26 cellular contexts compared by ENCODE assay signal in the genomic region with DNA sequence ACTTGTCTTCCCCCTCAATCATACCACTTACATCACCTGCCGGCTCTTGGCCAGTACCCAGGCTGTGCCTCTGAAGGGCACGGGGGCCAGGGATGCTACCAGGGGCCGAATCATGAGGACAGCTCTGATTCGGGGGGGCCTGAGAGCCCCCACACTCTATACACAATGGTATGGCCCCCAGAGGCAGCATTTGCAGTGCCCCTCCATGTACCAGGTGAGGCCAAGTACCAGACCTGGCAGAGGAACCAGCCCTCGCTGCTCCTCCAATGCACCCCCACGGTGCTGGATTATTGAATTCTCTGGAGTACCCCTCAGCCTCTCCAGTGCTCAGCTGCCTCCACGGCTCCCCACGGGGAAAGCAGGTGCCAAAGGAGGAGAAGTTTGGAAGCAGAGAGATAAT.
DNase-seq lines count a peak whose midpoint lies in the region; ATAC-seq lines count a peak whose summit lies in the region.
"Had no signal": no experiment of that assay in that cellular context is flagged by ENCODE, and none has a peak within 500 bp of the region (broad histone marks: within the 10 kb centered on the region; RNA-seq: fewer than 3 reads in every experiment).

No MANE protein-coding gene starts in this region.

- H3K4me3 Mint-ChIP-seq in activated CD4-positive, alpha-beta T cell treated with anti-CD3 and anti-CD28 coated beads, Interleukin-2, amount 10 ng/mL, durations not matched to agents 24 days and 14 days: no peak overlapping the region
- H3K4me3 Mint-ChIP-seq in activated CD4-positive, alpha-beta T cell treated with anti-CD3 and anti-CD28 coated beads, Interleukin-2, amount 10 ng/mL, durations not matched to agents 7 days and 5 days: no peak overlapping the region
- H3K4me3 Mint-ChIP-seq in stimulated activated memory B cell treated with anti-CD40 and anti-IgM and Interleukin-4, amounts not matched to agents 10 μg/mL and 1 μg/mL and 100 μg/mL, for 72 hours: no peak overlapping the region
- H3K4me3 Mint-ChIP-seq: CD4-positive, alpha-beta memory T cell; T-helper 2 cell treated with Interferon-gamma antibody and Interleukin-4, amounts not matched to agents 5 μg/mL and 100 μg/mL, for 36 hours had no signal

- no peak for DNase-seq in activated CD4-positive, alpha-beta T cell treated with anti-CD3 and anti-CD28 coated beads, Interleukin-2, amount 10 ng/mL, durations not matched to agents 24 days and 14 days
- DNase-seq in activated CD4-positive, alpha-beta T cell treated with anti-CD3 and anti-CD28 coated beads, Interleukin-2, amount 10 ng/mL, durations not matched to agents 7 days and 5 days: no peak
- peak; percentile 61 for DNase-seq in NCI-H1092 (lab: John Stamatoyannopoulos, UW)
- DNase-seq in NCI-H345 treated with DMSO at 0.1 percent for 48 hours (lab: John Stamatoyannopoulos, UW; ENCODE audit: unreplicated experiment): peak; percentile 99
- DNase-seq in NCI-H524 treated with DMSO at 0.1 percent for 48 hours (lab: John Stamatoyannopoulos, UW): no peak
- no peak for DNase-seq in H4 (ENCODE audit: low spot score)
- no peak for DNase-seq in activated T-cell treated with anti-CD3 and anti-CD28 coated beads, Interleukin-2, amount 50 U/mL, for 48 hours
- DNase-seq: AML-193; C1 segment of cervical spinal cord; Caco-2; CD4-positive, alpha-beta memory T cell; GF-D8; H7; Kasumi-1; NCI-H1436 treated with DMSO at 0.1 percent for 48 hours; NCI-H187 treated with DMSO at 0.1 percent for 48 hours; NCI-H2171 treated with DMSO at 0.1 percent for 48 hours; NCI-H446 treated with DMSO at 0.1 percent for 48 hours; NCI-H526 treated with DMSO at 0.1 percent for 48 hours; SHP77 treated with DMSO at 0.1 percent for 48 hours; T-helper 1 cell had no signal

- no peaks in the 10 kb centered on the region for H3K9me3 Mint-ChIP-seq in activated CD4-positive, alpha-beta T cell treated with anti-CD3 and anti-CD28 coated beads, Interleukin-2, amount 10 ng/mL, durations not matched to agents 24 days and 14 days
- no peaks in the 10 kb centered on the region for H3K9me3 Mint-ChIP-seq in activated CD4-positive, alpha-beta T cell treated with anti-CD3 and anti-CD28 coated beads, Interleukin-2, amount 10 ng/mL, durations not matched to agents 7 days and 5 days
- H3K9me3 Mint-ChIP-seq in stimulated activated memory B cell treated with anti-CD40 and anti-IgM and Interleukin-4, amounts not matched to agents 10 μg/mL and 1 μg/mL and 100 μg/mL, for 72 hours: no peaks in the 10 kb centered on the region
- H3K9me3 Mint-ChIP-seq: CD4-positive, alpha-beta memory T cell; T-helper 2 cell treated with Interferon-gamma antibody and Interleukin-4, amounts not matched to agents 5 μg/mL and 100 μg/mL, for 36 hours had no signal

- peak; percentile 24 for ATAC-seq in stimulated activated memory B cell treated with anti-CD40 and anti-IgM and Interleukin-4, amounts not matched to agents 10 μg/mL and 1 μg/mL and 100 μg/mL, for 72 hours
- ATAC-seq: A549, HepG2, Panc1 had no signal

- intact Hi-C loops in activated CD4-positive, alpha-beta T cell treated with anti-CD3 and anti-CD28 coated beads, Interleukin-2, amount 10 ng/mL, durations not matched to agents 24 days and 14 days (cut with micrococcal nuclease): loop anchor here (10.0 kb wide), 1 partner anchor 506 kb away; no protein-coding TSS in a partner anchor

- CTCF ChIA-PET in activated CD4-positive, alpha-beta T cell treated with anti-CD3 and anti-CD28 coated beads, Interleukin-2, amount 10 ng/mL, durations not matched to agents 7 days and 5 days (lab: Charles Lee): interaction anchor here (1.4 kb wide), 1 partner anchor 103 kb away, joined by 4 read pairs; no protein-coding TSS in a partner anchor

- H3K27ac Mint-ChIP-seq in activated CD4-positive, alpha-beta T cell treated with anti-CD3 and anti-CD28 coated beads, Interleukin-2, amount 10 ng/mL, durations not matched to agents 24 days and 14 days: peak overlapping the region; percentile 52
- no peak overlapping the region for H3K27ac Mint-ChIP-seq in activated CD4-positive, alpha-beta T cell treated with anti-CD3 and anti-CD28 coated beads, Interleukin-2, amount 10 ng/mL, durations not matched to agents 7 days and 5 days
- no peak overlapping the region for H3K27ac Mint-ChIP-seq in stimulated activated memory B cell treated with anti-CD40 and anti-IgM and Interleukin-4, amounts not matched to agents 10 μg/mL and 1 μg/mL and 100 μg/mL, for 72 hours
- H3K27ac Mint-ChIP-seq: CD4-positive, alpha-beta memory T cell; T-helper 2 cell treated with Interferon-gamma antibody and Interleukin-4, amounts not matched to agents 5 μg/mL and 100 μg/mL, for 36 hours had no signal

- POLR2A ChIA-PET in activated CD4-positive, alpha-beta T cell treated with anti-CD3 and anti-CD28 coated beads, Interleukin-2, amount 10 ng/mL, durations not matched to agents 7 days and 5 days (lab: Charles Lee): no interaction called here

- H3K36me3 Mint-ChIP-seq in activated CD4-positive, alpha-beta T cell treated with anti-CD3 and anti-CD28 coated beads, Interleukin-2, amount 10 ng/mL, durations not matched to agents 24 days and 14 days (ENCODE audit: low read depth): no peaks in the 10 kb centered on the region
- no peaks in the 10 kb centered on the region for H3K36me3 Mint-ChIP-seq in activated CD4-positive, alpha-beta T cell treated with anti-CD3 and anti-CD28 coated beads, Interleukin-2, amount 10 ng/mL, durations not matched to agents 7 days and 5 days (ENCODE audit: low read depth)
- no peaks in the 10 kb centered on the region for H3K36me3 Mint-ChIP-seq in stimulated activated memory B cell treated with anti-CD40 and anti-IgM and Interleukin-4, amounts not matched to agents 10 μg/mL and 1 μg/mL and 100 μg/mL, for 72 hours
- H3K36me3 Mint-ChIP-seq: CD4-positive, alpha-beta memory T cell had no signal

- peaks cover 4% of the 10 kb centered on the region for H3K27me3 Mint-ChIP-seq in activated CD4-positive, alpha-beta T cell treated with anti-CD3 and anti-CD28 coated beads, Interleukin-2, amount 10 ng/mL, durations not matched to agents 24 days and 14 days
- peaks cover 2% of the 10 kb centered on the region for H3K27me3 Mint-ChIP-seq in activated CD4-positive, alpha-beta T cell treated with anti-CD3 and anti-CD28 coated beads, Interleukin-2, amount 10 ng/mL, durations not matched to agents 7 days and 5 days
- H3K27me3 Mint-ChIP-seq in stimulated activated memory B cell treated with anti-CD40 and anti-IgM and Interleukin-4, amounts not matched to agents 10 μg/mL and 1 μg/mL and 100 μg/mL, for 72 hours: peaks cover 23% of the 10 kb centered on the region

- no peaks in the 10 kb centered on the region for H3K4me1 Mint-ChIP-seq in activated CD4-positive, alpha-beta T cell treated with anti-CD3 and anti-CD28 coated beads, Interleukin-2, amount 10 ng/mL, durations not matched to agents 24 days and 14 days
- H3K4me1 Mint-ChIP-seq in activated CD4-positive, alpha-beta T cell treated with anti-CD3 and anti-CD28 coated beads, Interleukin-2, amount 10 ng/mL, durations not matched to agents 7 days and 5 days: no peaks in the 10 kb centered on the region
- H3K4me1 Mint-ChIP-seq in stimulated activated memory B cell treated with anti-CD40 and anti-IgM and Interleukin-4, amounts not matched to agents 10 μg/mL and 1 μg/mL and 100 μg/mL, for 72 hours: no peaks in the 10 kb centered on the region
- H3K4me1 Mint-ChIP-seq: CD4-positive, alpha-beta memory T cell had no signal

Comparison
In these comparisons a context has a peak if more than half of its experiments do, and no peak if none do; other contexts are left out.
1. DNase-seq: peak in NCI-H1092 (single experiment) and NCI-H345 treated with DMSO at 0.1 percent for 48 hours (single experiment); none in activated CD4-positive, alpha-beta T cell treated with anti-CD3 and anti-CD28 coated beads, Interleukin-2, amount 10 ng/mL, durations not matched to agents 24 days and 14 days (single experiment), activated CD4-positive, alpha-beta T cell treated with anti-CD3 and anti-CD28 coated beads, Interleukin-2, amount 10 ng/mL, durations not matched to agents 7 days and 5 days (single experiment), NCI-H524 treated with DMSO at 0.1 percent for 48 hours (single experiment), H4 (single experiment) and activated T-cell treated with anti-CD3 and anti-CD28 coated beads, Interleukin-2, amount 50 U/mL, for 48 hours (0 of 2).